ENCODE assay signal across 26 cellular contexts in the genomic region with DNA sequence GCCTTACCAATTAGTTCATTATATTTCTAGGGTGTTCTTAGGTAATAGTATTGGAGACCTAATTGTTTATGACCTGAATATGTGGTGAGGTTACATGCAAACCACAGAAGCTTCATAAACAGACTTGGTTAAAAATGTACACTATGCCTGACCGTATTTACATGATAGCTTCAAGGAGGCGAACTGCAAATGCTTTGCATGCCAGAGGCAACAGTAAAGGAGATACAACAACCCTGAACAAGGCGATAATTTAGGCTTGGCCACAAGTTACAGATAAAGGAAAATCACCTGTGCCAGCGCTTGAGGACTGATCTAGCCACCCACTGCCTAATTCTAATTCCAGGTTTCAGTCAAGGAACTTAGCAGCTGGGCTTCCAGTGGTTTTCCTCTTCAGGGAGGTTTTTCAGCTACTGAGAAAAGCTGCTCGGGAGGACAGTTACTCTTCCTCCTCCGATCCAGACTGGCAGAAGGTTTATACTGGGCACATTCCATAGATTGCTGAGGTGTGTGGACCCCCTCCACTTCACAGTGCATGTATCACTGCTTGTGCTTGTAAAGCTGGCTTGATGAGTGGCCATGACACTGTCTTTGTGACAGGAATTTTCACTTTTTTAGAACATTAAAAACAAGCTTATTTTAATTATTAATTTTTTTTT.
DNase-seq lines count a peak whose midpoint lies in the region; ATAC-seq, FAIRE-seq and TF ChIP-seq lines count a peak whose summit lies in the region.
"Had no signal": no experiment of that assay in that cellular context is flagged by ENCODE, and none has a peak within 500 bp of the region (broad histone marks: within the 10 kb centered on the region; RNA-seq: fewer than 3 reads in every experiment).

No MANE protein-coding gene starts in this region.

- H3K27ac ChIP-seq in C4-2B, result peak overlapping the region; percentile 89
- H3K27ac ChIP-seq in astrocyte (ENCODE audit: low read depth, low read length), result no peak overlapping the region
- peak overlapping the region; percentile 40 for H3K27ac ChIP-seq in rectal smooth muscle tissue (ENCODE audit: low read depth, low read length)
- H3K27ac ChIP-seq in SJCRH30, result no peak overlapping the region
- H3K27ac ChIP-seq: A549, pancreas, right atrium auricular region, tibial artery had no signal

- H3K4me3 Mint-ChIP-seq in astrocyte (ENCODE audit: unreplicated experiment) (no peak overlapping the region), chondrocyte (ENCODE audit: unreplicated experiment) (no peak overlapping the region)
- H3K4me3 Mint-ChIP-seq: activated naive CD4-positive, alpha-beta T cell treated with anti-CD3 and anti-CD28 coated beads for 36 hours; activated T-cell treated with anti-CD3 and anti-CD28 coated beads, Interleukin-2, amount 50 U/mL, for 72 hours; stimulated activated naive CD8-positive, alpha-beta T cell treated with anti-CD3 and anti-CD28 coated beads, Interleukin-15, amount 100 ng/mL, for 72 hours had no signal

- no peaks in the 10 kb centered on the region for H3K79me2 ChIP-seq in astrocyte (ENCODE audit: insufficient read depth, low read length)

- H3K9me3 Mint-ChIP-seq in astrocyte (ENCODE audit: unreplicated experiment), result no peaks in the 10 kb centered on the region
- H3K9me3 Mint-ChIP-seq in chondrocyte (ENCODE audit: low read depth), result no peaks in the 10 kb centered on the region
- H3K9me3 Mint-ChIP-seq: activated naive CD4-positive, alpha-beta T cell treated with anti-CD3 and anti-CD28 coated beads for 36 hours; activated T-cell treated with anti-CD3 and anti-CD28 coated beads, Interleukin-2, amount 50 U/mL, for 72 hours; stimulated activated naive CD8-positive, alpha-beta T cell treated with anti-CD3 and anti-CD28 coated beads, Interleukin-15, amount 100 ng/mL, for 72 hours had no signal

- no peaks in the 10 kb centered on the region for H3K27me3 ChIP-seq in astrocyte (ENCODE audit: insufficient read depth, low read length)
- no peaks in the 10 kb centered on the region for H3K27me3 ChIP-seq in rectal smooth muscle tissue (ENCODE audit: control insufficient read depth, insufficient read depth, low read length)
- no peaks in the 10 kb centered on the region for H3K27me3 ChIP-seq in SJCRH30
- H3K27me3 ChIP-seq: BE2C, heart right ventricle, pancreas, right atrium auricular region, tibial artery had no signal

- H3K4me3 ChIP-seq in astrocyte (ENCODE audit: insufficient read depth, low read depth, low read length) (no peak overlapping the region), rectal smooth muscle tissue (ENCODE audit: low read length) (no peak overlapping the region), SJCRH30 (no peak overlapping the region)
- H3K4me3 ChIP-seq: A549, heart right ventricle, pancreas, right atrium auricular region, tibial artery had no signal

- H3K36me3 Mint-ChIP-seq in astrocyte (ENCODE audit: low read depth, unreplicated experiment) (no peaks in the 10 kb centered on the region), chondrocyte (ENCODE audit: low read depth) (no peaks in the 10 kb centered on the region)

- H2AFZ ChIP-seq in astrocyte (ENCODE audit: low read depth, low read length), result no peak overlapping the region

- no peak overlapping the region for H3K4me2 ChIP-seq in astrocyte (ENCODE audit: low read length)
- H3K4me2 ChIP-seq: A549 had no signal

- H3K4me1 Mint-ChIP-seq in astrocyte (ENCODE audit: low read depth, unreplicated experiment), result peaks cover 10% of the 10 kb centered on the region
- H3K4me1 Mint-ChIP-seq in chondrocyte (ENCODE audit: low read depth), result peaks cover 25% of the 10 kb centered on the region
- H3K4me1 Mint-ChIP-seq: stimulated activated naive CD8-positive, alpha-beta T cell treated with anti-CD3 and anti-CD28 coated beads, Interleukin-15, amount 100 ng/mL, for 72 hours had no signal

- no peak for ATAC-seq in GM21786 (IDR thresholded peaks at IDR 0.05; ENCODE audit: unreplicated experiment)
- ATAC-seq in GM18909 (IDR thresholded peaks at IDR 0.05; ENCODE audit: poor library complexity, unreplicated experiment), result no peak
- ATAC-seq: A549; activated T-cell treated with anti-CD3 and anti-CD28 coated beads, Interleukin-2, amount 50 U/mL, for 72 hours; heart right ventricle; left lobe of liver; pancreas; stimulated activated naive CD8-positive, alpha-beta T cell treated with anti-CD3 and anti-CD28 coated beads, Interleukin-15, amount 100 ng/mL, for 72 hours had no signal

- no peaks in the 10 kb centered on the region for H3K9me3 ChIP-seq in astrocyte (ENCODE audit: insufficient read depth, low read depth, low read length)
- H3K9me3 ChIP-seq in SJCRH30 (replicated peaks), result no peaks in the 10 kb centered on the region
- H3K9me3 ChIP-seq: A549, BE2C, heart right ventricle, pancreas, right atrium auricular region, tibial artery had no signal

- H3K36me3 ChIP-seq in astrocyte (ENCODE audit: insufficient read depth, low read length) (no peaks in the 10 kb centered on the region), rectal smooth muscle tissue (ENCODE audit: control insufficient read depth, insufficient read depth, low read length) (no peaks in the 10 kb centered on the region), SJCRH30 (0 out of 2 replicates have a peak, but pooled peaks cover 3% of the 10 kb centered on the region)
- H3K36me3 ChIP-seq: BE2C, heart right ventricle, pancreas, right atrium auricular region had no signal

- H3K4me1 ChIP-seq in astrocyte (ENCODE audit: insufficient read depth, low read length) (no peaks in the 10 kb centered on the region), rectal smooth muscle tissue (ENCODE audit: control insufficient read depth, insufficient read depth, low read length) (peaks cover 8% of the 10 kb centered on the region), SJCRH30 (no peaks in the 10 kb centered on the region)
- H3K4me1 ChIP-seq: A549, BE2C, pancreas had no signal

- H3K27ac Mint-ChIP-seq in astrocyte (ENCODE audit: unreplicated experiment), result no peak overlapping the region
- no peak overlapping the region for H3K27ac Mint-ChIP-seq in chondrocyte (ENCODE audit: unreplicated experiment)
- H3K27ac Mint-ChIP-seq: activated naive CD4-positive, alpha-beta T cell treated with anti-CD3 and anti-CD28 coated beads for 36 hours; activated T-cell treated with anti-CD3 and anti-CD28 coated beads, Interleukin-2, amount 50 U/mL, for 72 hours; stimulated activated naive CD8-positive, alpha-beta T cell treated with anti-CD3 and anti-CD28 coated beads, Interleukin-15, amount 100 ng/mL, for 72 hours had no signal

- H4K20me1 ChIP-seq in astrocyte (ENCODE audit: insufficient read depth, low read length), result no peaks in the 10 kb centered on the region

- no peak for FAIRE-seq in astrocyte (lab: Jason Lieb, UNC)
- FAIRE-seq: A549, pancreas had no signal

- DNase-seq in astrocyte (ENCODE audit: low read depth) (peak; percentile 62), iris pigment epithelial cell (ENCODE audit: low read depth) (peak; percentile 81), chondrocyte (ENCODE audit: low spot score) (no peak), SJCRH30 (no peak)
- DNase-seq: activated CD4-positive, alpha-beta T cell treated with anti-CD3 and anti-CD28 coated beads for 48 hours; activated naive CD4-positive, alpha-beta T cell treated with anti-CD3 and anti-CD28 coated beads for 36 hours; activated T-cell treated with anti-CD3 and anti-CD28 coated beads, Interleukin-2, amount 50 U/mL, for 72 hours; amygdala; BE2C; DMS79; GOT3; heart right ventricle; Karpas-422; MV-4-11; NCI-H187; pancreas; RPMI8226; stimulated activated naive CD8-positive, alpha-beta T cell treated with anti-CD3 and anti-CD28 coated beads, Interleukin-15, amount 100 ng/mL, for 72 hours; tibial artery had no signal

- TF ChIP-seq CTCF in C4-2B (conservative IDR thresholded peaks at IDR 0.05) (no peak), astrocyte (IDR thresholded peaks at IDR 0.05; ENCODE audit: insufficient read depth, low read depth, low read length) (no peak), chondrocyte (IDR thresholded peaks at IDR 0.05) (no peak)

- H3K27me3 Mint-ChIP-seq in astrocyte (ENCODE audit: low read depth, unreplicated experiment) (no peaks in the 10 kb centered on the region), chondrocyte (ENCODE audit: low read depth) (no peaks in the 10 kb centered on the region)
- H3K27me3 Mint-ChIP-seq: stimulated activated naive CD8-positive, alpha-beta T cell treated with anti-CD3 and anti-CD28 coated beads, Interleukin-15, amount 100 ng/mL, for 72 hours had no signal

- H3K9ac ChIP-seq in astrocyte (ENCODE audit: low read length), result no peak overlapping the region
- no peak overlapping the region for H3K9ac ChIP-seq in rectal smooth muscle tissue (ENCODE audit: low read length)

Comparison
In these comparisons a context has a peak if more than half of its experiments do, and no peak if none do; other contexts are left out.
1. H3K27ac ChIP-seq: peak in C4-2B (single experiment) and rectal smooth muscle tissue (single experiment); none in astrocyte (single experiment) and SJCRH30 (single experiment).
2. DNase-seq: peak in astrocyte (single experiment) and iris pigment epithelial cell (single experiment); none in chondrocyte (single experiment) and SJCRH30 (0 of 2).